ENCODE assay signal across 9 cellular contexts in genomic region chr10:83991986-83992753, GRCh38.
DNase-seq lines count a peak whose midpoint lies in the region; ATAC-seq and TF ChIP-seq lines count a peak whose summit lies in the region.
"Had no signal": no experiment of that assay in that cellular context is flagged by ENCODE, and none has a peak within 500 bp of the region (broad histone marks: within the 10 kb centered on the region; RNA-seq: fewer than 3 reads in every experiment).

No MANE protein-coding gene starts in this region.

- no peaks in the 10 kb centered on the region for H3K9me3 ChIP-seq in psoas muscle

- no peak overlapping the region for H3K4me3 ChIP-seq in psoas muscle

- no peaks in the 10 kb centered on the region for H3K4me1 ChIP-seq in psoas muscle

- H3K4me1 Mint-ChIP-seq in activated naive CD8-positive, alpha-beta T cell treated with anti-CD3 and anti-CD28 coated beads, Interleukin-2, amount 50 U/mL, for 24 hours, result no peaks in the 10 kb centered on the region
- no peaks in the 10 kb centered on the region for H3K4me1 Mint-ChIP-seq in osteocyte (ENCODE audit: unreplicated experiment)
- H3K4me1 Mint-ChIP-seq in stimulated activated memory B cell treated with anti-CD40 and anti-IgM and Interleukin-4, amounts not matched to agents 10 μg/mL and 1 μg/mL and 100 μg/mL, for 72 hours, result peaks cover 8% of the 10 kb centered on the region

- no peak overlapping the region for H3K4me3 Mint-ChIP-seq in activated naive CD8-positive, alpha-beta T cell treated with anti-CD3 and anti-CD28 coated beads, Interleukin-2, amount 50 U/mL, for 24 hours
- no peak overlapping the region for H3K4me3 Mint-ChIP-seq in osteocyte (ENCODE audit: unreplicated experiment)
- no peak overlapping the region for H3K4me3 Mint-ChIP-seq in stimulated activated memory B cell treated with anti-CD40 and anti-IgM and Interleukin-4, amounts not matched to agents 10 μg/mL and 1 μg/mL and 100 μg/mL, for 72 hours

- 53 to 58% (median 54%) methylated on average over 7 of the region's 7 CpGs for WGBS in psoas muscle, 3 donors

- no peak overlapping the region for H3K27ac Mint-ChIP-seq in activated naive CD8-positive, alpha-beta T cell treated with anti-CD3 and anti-CD28 coated beads, Interleukin-2, amount 50 U/mL, for 24 hours
- no peak overlapping the region for H3K27ac Mint-ChIP-seq in osteocyte (ENCODE audit: unreplicated experiment)
- H3K27ac Mint-ChIP-seq in stimulated activated memory B cell treated with anti-CD40 and anti-IgM and Interleukin-4, amounts not matched to agents 10 μg/mL and 1 μg/mL and 100 μg/mL, for 72 hours, result no peak overlapping the region

- ATAC-seq in GM18861 (IDR thresholded peaks at IDR 0.05; ENCODE audit: unreplicated experiment) (peak; percentile 42), GM19455 (IDR thresholded peaks at IDR 0.05; ENCODE audit: unreplicated experiment) (no peak), psoas muscle (no peak)
- ATAC-seq in activated naive CD8-positive, alpha-beta T cell treated with anti-CD3 and anti-CD28 coated beads, Interleukin-2, amount 50 U/mL, for 24 hours, result no peak
- ATAC-seq in stimulated activated memory B cell treated with anti-CD40 and anti-IgM and Interleukin-4, amounts not matched to agents 10 μg/mL and 1 μg/mL and 100 μg/mL, for 72 hours, result no peak

- no peaks in the 10 kb centered on the region for H3K27me3 ChIP-seq in psoas muscle (ENCODE audit: insufficient read depth in 3 of 3, low read length in 2 of 3)

- H3K36me3 Mint-ChIP-seq in activated naive CD8-positive, alpha-beta T cell treated with anti-CD3 and anti-CD28 coated beads, Interleukin-2, amount 50 U/mL, for 24 hours (ENCODE audit: low read depth), result no peaks in the 10 kb centered on the region
- no peaks in the 10 kb centered on the region for H3K36me3 Mint-ChIP-seq in osteocyte (ENCODE audit: unreplicated experiment)
- no peaks in the 10 kb centered on the region for H3K36me3 Mint-ChIP-seq in stimulated activated memory B cell treated with anti-CD40 and anti-IgM and Interleukin-4, amounts not matched to agents 10 μg/mL and 1 μg/mL and 100 μg/mL, for 72 hours
- H3K36me3 Mint-ChIP-seq: IgD-negative memory B cell had no signal

- no peaks in the 10 kb centered on the region for H3K36me3 ChIP-seq in psoas muscle (ENCODE audit: insufficient read depth in 1 of 2, low read depth in 1 of 2)

- no peaks in the 10 kb centered on the region for H3K27me3 Mint-ChIP-seq in activated naive CD8-positive, alpha-beta T cell treated with anti-CD3 and anti-CD28 coated beads, Interleukin-2, amount 50 U/mL, for 24 hours
- peaks cover 1% of the 10 kb centered on the region for H3K27me3 Mint-ChIP-seq in osteocyte (ENCODE audit: unreplicated experiment)
- H3K27me3 Mint-ChIP-seq in stimulated activated memory B cell treated with anti-CD40 and anti-IgM and Interleukin-4, amounts not matched to agents 10 μg/mL and 1 μg/mL and 100 μg/mL, for 72 hours, result peaks cover 3% of the 10 kb centered on the region

- DNase-seq in COLO829 (ENCODE audit: low spot score) (peak; percentile 8), HuH-7.5 (ENCODE audit: low spot score) (peak; percentile 6), osteocyte (ENCODE audit: extremely low spot score, unreplicated experiment) (no peak), psoas muscle (no peak)
- peak; percentile 9 for DNase-seq in activated naive CD8-positive, alpha-beta T cell treated with anti-CD3 and anti-CD28 coated beads, Interleukin-2, amount 50 U/mL, for 24 hours

- TF ChIP-seq CTCF in osteocyte (IDR thresholded peaks at IDR 0.05) (peak; percentile 27), psoas muscle (IDR thresholded peaks at IDR 0.05) (no peak)

- no peaks in the 10 kb centered on the region for H3K9me3 Mint-ChIP-seq in activated naive CD8-positive, alpha-beta T cell treated with anti-CD3 and anti-CD28 coated beads, Interleukin-2, amount 50 U/mL, for 24 hours
- no peaks in the 10 kb centered on the region for H3K9me3 Mint-ChIP-seq in osteocyte (ENCODE audit: unreplicated experiment)
- H3K9me3 Mint-ChIP-seq in stimulated activated memory B cell treated with anti-CD40 and anti-IgM and Interleukin-4, amounts not matched to agents 10 μg/mL and 1 μg/mL and 100 μg/mL, for 72 hours, result peaks cover 5% of the 10 kb centered on the region

- H3K27ac ChIP-seq in psoas muscle, result no peak overlapping the region

- intact Hi-C loops in psoas muscle (cut with DNase I), result no loop called here

Comparison
In these comparisons a context has a peak if more than half of its experiments do, and no peak if none do; other contexts are left out.
1. DNase-seq: peak in COLO829 (single experiment), HuH-7.5 (single experiment) and activated naive CD8-positive, alpha-beta T cell treated with anti-CD3 and anti-CD28 coated beads, Interleukin-2, amount 50 U/mL, for 24 hours (single experiment); none in osteocyte (single experiment) and psoas muscle (0 of 2).